ENCODE assay signal across 8 cellular contexts in genomic region chr16:89720859-89721643, GRCh38. TPM values are rescaled to one million over a fixed set of nuclear protein-coding genes. Genes with fewer than 3 reads are reported as not detected.
DNase-seq lines count a peak whose midpoint lies in the region; ATAC-seq, FAIRE-seq and TF ChIP-seq lines count a peak whose summit lies in the region.

A gene with protein sequence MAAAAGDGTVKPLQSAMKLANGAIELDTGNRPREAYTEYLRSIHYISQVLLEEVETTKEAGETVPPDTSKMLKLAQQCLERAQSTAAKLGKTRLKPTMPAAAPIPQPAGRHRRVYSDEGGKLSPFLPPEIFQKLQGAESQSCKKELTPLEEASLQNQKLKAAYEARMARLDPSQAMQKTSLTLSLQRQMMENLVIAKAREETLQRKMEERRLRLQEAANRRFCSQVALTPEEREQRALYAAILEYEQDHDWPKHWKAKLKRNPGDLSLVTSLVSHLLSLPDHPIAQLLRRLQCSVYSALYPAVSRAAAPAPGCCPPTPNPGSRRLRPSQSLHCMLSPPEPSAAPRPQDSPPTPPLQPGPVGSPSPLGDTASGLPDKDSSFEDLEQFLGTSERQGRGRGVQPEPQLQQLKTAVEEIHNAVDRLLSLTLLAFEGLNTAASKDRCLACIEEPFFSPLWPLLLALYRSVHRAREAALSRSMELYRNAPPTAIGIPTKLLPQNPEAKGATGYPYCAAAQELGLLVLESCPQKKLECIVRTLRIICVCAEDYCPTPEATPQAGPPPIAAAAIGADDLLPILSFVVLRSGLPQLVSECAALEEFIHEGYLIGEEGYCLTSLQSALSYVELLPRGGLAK (minus strand): TSS chr16:89720898. CDS start chr16:89720861, 37 bp downstream.
TSS of gene ZNF276 (plus strand) at chr16:89721537. CDS start at chr16:89721641, 104 bp downstream.

- H3K4me1 Mint-ChIP-seq in activated naive CD8-positive, alpha-beta T cell (ENCODE audit: low read depth): peaks cover 40% of the 10 kb centered on the region

- no peaks in the 10 kb centered on the region for H3K27me3 Mint-ChIP-seq in activated naive CD8-positive, alpha-beta T cell

- H3K4me1 ChIP-seq in pancreas (peaks cover 7 to 9% (median 8%) of the 10 kb centered on the region in 3 donors), thyroid gland (peaks cover 12 to 30% of the 10 kb centered on the region in 2 donors)

- ATAC-seq in GM21619 (IDR thresholded peaks at IDR 0.05; ENCODE audit: unreplicated experiment): peak; percentile 47
- ATAC-seq in Right ventricle myocardium inferior: peak; percentile 83
- peak; percentile 85 to 88 (median 86) for ATAC-seq in pancreas

- H3K9me3 ChIP-seq in pancreas: no peaks in the 10 kb centered on the region
- no peaks in the 10 kb centered on the region for H3K9me3 ChIP-seq in thyroid gland

- H3K4me3 ChIP-seq in pancreas (peak within 1 kb of the TSS; percentile 75 to 94 (median 87)), thyroid gland (replicated peaks in 1 of 3) (peak within 1 kb of the TSS; percentile 72 to 97 (median 91))

- H3K36me3 ChIP-seq in pancreas (peaks cover 0 to 8% (median 0%) of the 10 kb centered on the region in 3 donors), thyroid gland (peaks cover 12 to 15% of the 10 kb centered on the region in 2 donors)

- TF ChIP-seq CTCF in pancreas (IDR thresholded peaks at IDR 0.05) (no peak), thyroid gland (IDR thresholded peaks at IDR 0.05) (no peak)

- 0% methylated on average over 43 to 109 of the region's 109 CpGs for WGBS in pancreas, 2 donors
- 0% methylated on average over 3 of the region's 109 CpGs; no CpG with 5 or more reads in 1 of the 2 donors for WGBS in thyroid gland, 2 donors

- no peak for FAIRE-seq in pancreas (lab: Jason Lieb, UNC)

- H3K27me3 ChIP-seq in pancreas (no peaks in the 10 kb centered on the region), thyroid gland (no peaks in the 10 kb centered on the region)

- H3K27ac ChIP-seq in pancreas: peak within 1 kb of the TSS; percentile 89 to 97 (median 96)
- H3K27ac ChIP-seq in thyroid gland: peak within 1 kb of the TSS; percentile 77 to 96 (median 86)

- H3K9me3 Mint-ChIP-seq in activated naive CD8-positive, alpha-beta T cell (ENCODE audit: low read depth): no peaks in the 10 kb centered on the region

- H3K36me3 Mint-ChIP-seq in activated naive CD8-positive, alpha-beta T cell: peaks cover 6% of the 10 kb centered on the region

- peak within 1 kb of the TSS; percentile 88 for H3K27ac Mint-ChIP-seq in activated naive CD8-positive, alpha-beta T cell

- intact Hi-C loops in Right ventricle myocardium inferior (cut with DNase I) (no loop called here), pancreas (cut with DNase I) (no loop called here), thyroid gland (cut with DNase I) (no loop called here)

- TF ChIP-seq POLR2A in thyroid gland (IDR thresholded peaks at IDR 0.05): peak in 1 of 2 donors; percentile 61

- peak within 1 kb of the TSS; percentile 92 for H3K4me3 Mint-ChIP-seq in activated naive CD8-positive, alpha-beta T cell

- DNase-seq in DMS53 treated with DMSO at 0.1 percent for 48 hours (lab: John Stamatoyannopoulos, UW; ENCODE audit: unreplicated experiment) (peak; percentile 35), LHCN-M2 (ENCODE audit: low read depth) (peak; percentile 70), SKM-1 treated with dmso at 0.1 percent for 144 hours (lab: John Stamatoyannopoulos, UW; ENCODE audit: unreplicated experiment) (peak; percentile 39), Right ventricle myocardium inferior (ENCODE audit: missing footprints) (peak; percentile 94), pancreas (peak; percentile 75 to 93 (median 85)), thyroid gland (peak; percentile 88 to 89)

RNA-seq across cellular contexts. Expression of the first gene that starts in this region (rescaled TPM):
- 9.8 and 10.0 TPM in 2 replicates for total RNA-seq in LHCN-M2 (2014; rRNA removed)
- polyA plus RNA-seq in LHCN-M2 (2012): 12.3 TPM
- total RNA-seq in Right ventricle myocardium inferior: 11.1 TPM
- total RNA-seq in pancreas: 1 to 10 TPM; 3.9 to 7.5 (median 5.6) TPM
- 10 to 100 TPM; 27.3 to 30.1 TPM for polyA plus RNA-seq in pancreas
- total RNA-seq in thyroid gland: 10 to 100 TPM in 1 of 4 donors, 1 to 10 TPM in 3; 3.1 to 15.6 (median 9.0) TPM

RNA-seq across cellular contexts. Expression of gene ZNF276, which starts in this region (rescaled TPM):
- total RNA-seq in LHCN-M2 (2014; rRNA removed) (10.6 and 11.7 TPM in 2 replicates), Right ventricle myocardium inferior (10.6 TPM), pancreas (10 to 100 TPM in 4 of 6 donors, 1 to 10 TPM in 2; 7.9 to 18.7 (median 10.7) TPM), thyroid gland (10 to 100 TPM; 21.2 to 38.9 (median 24.9) TPM)
- polyA plus RNA-seq in LHCN-M2 (2012): 7.7 TPM
- 10 to 100 TPM; 29.1 to 49.3 TPM for polyA plus RNA-seq in pancreas

Comparison
In these comparisons a context has a peak if more than half of its experiments do, and no peak if none do; other contexts are left out.
1. Peak in every context shown above with its lines: DNase-seq, ATAC-seq, H3K4me3 ChIP-seq and H3K27ac ChIP-seq.
2. DNase-seq: peak in every context shown above with its lines; median percentile 94 in Right ventricle myocardium inferior; 88 in thyroid gland; 85 in pancreas; 70 in LHCN-M2; 39 in SKM-1 treated with dmso at 0.1 percent for 144 hours; 35 in DMS53 treated with DMSO at 0.1 percent for 48 hours.